In the genomic region with DNA sequence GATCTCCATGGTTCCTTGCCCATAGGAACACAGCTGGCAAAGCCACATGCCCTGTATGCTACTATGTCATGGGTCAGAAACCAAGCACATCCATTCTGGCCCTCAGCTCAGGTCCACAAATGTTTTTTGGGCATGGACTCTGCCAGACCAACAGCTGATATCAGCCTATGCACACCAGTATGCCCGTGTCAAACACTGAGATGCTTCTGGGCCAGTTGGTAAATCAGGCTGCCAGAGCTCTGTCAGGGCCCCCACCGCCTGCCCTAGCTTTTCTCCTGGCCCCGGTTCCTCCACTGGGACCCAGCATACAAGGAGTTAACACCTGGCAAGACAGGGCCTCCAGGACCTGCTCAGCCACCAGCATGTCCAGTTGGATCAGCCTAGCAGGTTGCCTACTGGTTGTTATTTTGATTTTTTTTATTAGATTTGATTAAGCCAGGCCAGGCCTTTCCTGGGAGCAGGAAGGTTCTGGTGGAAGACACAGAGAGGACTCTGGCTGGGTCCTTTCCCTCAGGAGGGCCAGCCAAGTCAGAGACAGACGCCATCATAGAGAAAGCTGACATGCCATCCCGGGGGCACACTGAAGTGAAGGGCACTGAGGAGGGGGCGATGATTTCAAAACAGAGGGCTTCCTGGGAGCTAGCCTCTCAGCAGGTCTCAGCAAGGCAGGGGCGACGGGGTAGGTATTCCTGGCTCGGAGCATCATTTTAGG, we compare ENCODE assay signal across 8 cellular contexts.
"Had no signal": no experiment of that assay in that cellular context is flagged by ENCODE, and none has a peak within 500 bp of the region (broad histone marks: within the 10 kb centered on the region; RNA-seq: fewer than 3 reads in every experiment).

No MANE protein-coding gene starts in this region.

- DNase-seq: activated CD4-positive, alpha-beta memory T cell treated with anti-CD3 and anti-CD28 coated beads, Interleukin-2, amount 10 ng/mL, durations not matched to agents 7 days and 5 days; central memory CD4-positive, alpha-beta T cell; endodermal cell; immature natural killer cell; left cardiac atrium; mammary epithelial cell; small intestine; thyroid gland had no signal

- H3K9me3 ChIP-seq: thyroid gland had no signal

- H3K4me3 ChIP-seq: thyroid gland had no signal

- H3K27me3 ChIP-seq: thyroid gland had no signal

- ATAC-seq: left cardiac atrium had no signal
